12 cellular contexts compared by ENCODE assay signal in genomic region chr13:40660270-40660669, GRCh38. TPM values are rescaled to one million over a fixed set of nuclear protein-coding genes. Genes with fewer than 3 reads are reported as not detected.
DNase-seq lines count a peak whose midpoint lies in the region; ATAC-seq lines count a peak whose summit lies in the region.
"Had no signal": no experiment of that assay in that cellular context is flagged by ENCODE, and none has a peak within 500 bp of the region (broad histone marks: within the 10 kb centered on the region; RNA-seq: fewer than 3 reads in every experiment).

No MANE protein-coding gene starts in this region.

- H3K27me3 Mint-ChIP-seq in activated naive CD4-positive, alpha-beta T cell treated with anti-CD3 and anti-CD28 coated beads for 36 hours (ENCODE audit: low read depth) = no peaks in the 10 kb centered on the region
- no peaks in the 10 kb centered on the region for H3K27me3 Mint-ChIP-seq in T-cell
- H3K27me3 Mint-ChIP-seq in stimulated activated naive CD8-positive, alpha-beta T cell treated with anti-CD3 and anti-CD28 coated beads, Interleukin-15, amount 100 ng/mL, for 72 hours = no peaks in the 10 kb centered on the region

- CTCF ChIA-PET in activated naive CD4-positive, alpha-beta T cell treated with anti-CD3 and anti-CD28 coated beads for 36 hours (lab: Charles Lee) = no interaction called here
- CTCF ChIA-PET in T-cell (lab: Charles Lee) = interaction anchor here in 1 of 2 donors (0.7 kb wide), 1 partner anchor 166 kb away, joined by 4 read pairs; no protein-coding TSS in a partner anchor

- DNase-seq in activated naive CD4-positive, alpha-beta T cell treated with anti-CD3 and anti-CD28 coated beads for 36 hours = no peak
- DNase-seq in activated naive CD4-positive, alpha-beta T cell (lab: John Stamatoyannopoulos, UW) = no peak
- DNase-seq in T-cell (no peak), ecto neural progenitor cell (ENCODE audit: low spot score) (no peak), NCI-H2081 (lab: John Stamatoyannopoulos, UW) (no peak)
- DNase-seq in stimulated activated naive CD8-positive, alpha-beta T cell treated with anti-CD3 and anti-CD28 coated beads, Interleukin-15, amount 100 ng/mL, for 72 hours = no peak
- DNase-seq: central memory CD4-positive, alpha-beta T cell; GDM1; small intestine had no signal

- H3K36me3 Mint-ChIP-seq in activated naive CD4-positive, alpha-beta T cell treated with anti-CD3 and anti-CD28 coated beads for 36 hours (ENCODE audit: low read depth) = peaks cover 25% of the 10 kb centered on the region
- H3K36me3 Mint-ChIP-seq in T-cell = peaks cover 13% of the 10 kb centered on the region

- H3K9ac ChIP-seq in iPS-18a (ENCODE audit: low read length) = no peak overlapping the region

- H3K4me3 ChIP-seq in iPS-18a (ENCODE audit: low read length) = peak overlapping the region; percentile 44

- no peak overlapping the region for H3K4me3 Mint-ChIP-seq in activated naive CD4-positive, alpha-beta T cell treated with anti-CD3 and anti-CD28 coated beads for 36 hours
- H3K4me3 Mint-ChIP-seq in T-cell = peak overlapping the region; percentile 44 to 96 (median 49)
- H3K4me3 Mint-ChIP-seq in stimulated activated naive CD8-positive, alpha-beta T cell treated with anti-CD3 and anti-CD28 coated beads, Interleukin-15, amount 100 ng/mL, for 72 hours = peak overlapping the region; percentile 38 to 53

- H3K27ac Mint-ChIP-seq in activated naive CD4-positive, alpha-beta T cell treated with anti-CD3 and anti-CD28 coated beads for 36 hours = peak overlapping the region; percentile 80
- H3K27ac Mint-ChIP-seq in T-cell = peak overlapping the region in 1 of 2 donors; percentile 48
- peak overlapping the region in 1 of 2 donors; percentile 19 for H3K27ac Mint-ChIP-seq in stimulated activated naive CD8-positive, alpha-beta T cell treated with anti-CD3 and anti-CD28 coated beads, Interleukin-15, amount 100 ng/mL, for 72 hours

- H3K4me1 ChIP-seq in iPS-18a (ENCODE audit: control insufficient read depth, low read depth, low read length) = peaks cover 39% of the 10 kb centered on the region

- H3K27me3 ChIP-seq in iPS-18a (ENCODE audit: control insufficient read depth, insufficient read depth, low read length) = peaks cover 7% of the 10 kb centered on the region

- intact Hi-C loops in activated naive CD4-positive, alpha-beta T cell treated with anti-CD3 and anti-CD28 coated beads for 36 hours (cut with micrococcal nuclease) = loop anchor here (5.0 to 10.0 kb wide), 4 partner anchors 288 to 1615 kb away; partner anchors contain the start of gene AKAP11

- H3K4me1 Mint-ChIP-seq in activated naive CD4-positive, alpha-beta T cell treated with anti-CD3 and anti-CD28 coated beads for 36 hours (ENCODE audit: low read depth) = peaks cover 77% of the 10 kb centered on the region
- peaks cover 71 to 86% (median 80%) of the 10 kb centered on the region in 3 donors for H3K4me1 Mint-ChIP-seq in T-cell
- peaks cover 77% of the 10 kb centered on the region for H3K4me1 Mint-ChIP-seq in stimulated activated naive CD8-positive, alpha-beta T cell treated with anti-CD3 and anti-CD28 coated beads, Interleukin-15, amount 100 ng/mL, for 72 hours

- POLR2A ChIA-PET in T-cell (lab: Charles Lee) = interaction anchor here in 1 of 2 donors (1.2 kb wide), 1 partner anchor 17 kb away, joined by 3 read pairs; no protein-coding TSS in a partner anchor

- H3K36me3 ChIP-seq in iPS-18a (ENCODE audit: control insufficient read depth, low read depth, low read length) = no peaks in the 10 kb centered on the region

- ATAC-seq in T-cell (replicated peaks in 1 of 4) (no peak), HG03108 (IDR thresholded peaks at IDR 0.05; ENCODE audit: unreplicated experiment) (no peak)
- ATAC-seq in stimulated activated naive CD8-positive, alpha-beta T cell treated with anti-CD3 and anti-CD28 coated beads, Interleukin-15, amount 100 ng/mL, for 72 hours = no peak
- ATAC-seq: esophagus mucosa had no signal

- H3K9me3 ChIP-seq in iPS-18a (ENCODE audit: control insufficient read depth, low read depth, low read length) = no peaks in the 10 kb centered on the region

- H3K27ac ChIP-seq in iPS-18a (ENCODE audit: low read length) = peak overlapping the region; percentile 75

- H3K9me3 Mint-ChIP-seq in activated naive CD4-positive, alpha-beta T cell treated with anti-CD3 and anti-CD28 coated beads for 36 hours = no peaks in the 10 kb centered on the region
- H3K9me3 Mint-ChIP-seq in T-cell = no peaks in the 10 kb centered on the region
- no peaks in the 10 kb centered on the region for H3K9me3 Mint-ChIP-seq in stimulated activated naive CD8-positive, alpha-beta T cell treated with anti-CD3 and anti-CD28 coated beads, Interleukin-15, amount 100 ng/mL, for 72 hours

RNA-seq across cellular contexts. Expression of gene FOXO1, which starts 6.2 kb away (rescaled TPM):
- total RNA-seq in activated naive CD4-positive, alpha-beta T cell treated with anti-CD3 and anti-CD28 coated beads for 36 hours = 10 to 100 TPM; 30.9 to 32.1 TPM
- 10 to 100 TPM; 73.0 to 89.1 (median 84.5) TPM for total RNA-seq in T-cell
